Comparison of ENCODE assay signal across 1 cellular context in genomic region chr19:4357921-4358326, GRCh38.
TF ChIP-seq lines count a peak whose summit lies in the region.

No MANE protein-coding gene starts in this region.

TF ChIP-seq in HepG2, 621 proteins besides CTCF, POLR2A, EP300 and RAD21:
- no peak for TF ChIP-seq SMARCE1 (IDR thresholded peaks at IDR 0.05; ENCODE audit: borderline replicate concordance)
- peak; percentile 36; the same call in 1 of the 2 replicates for TF ChIP-seq RBFOX2 (IDR thresholded peaks at IDR 0.05; ENCODE audit: low read depth, low read length)
- TF ChIP-seq ZNF280D (CRISPR knock-in tag; IDR thresholded peaks at IDR 0.05): no peak
- TF ChIP-seq RBM22 (optimal IDR thresholded peaks at IDR 0.05; ENCODE audit: low read length): peak; percentile 89
- peak; percentile 14 for TF ChIP-seq AGO1 (IDR thresholded peaks at IDR 0.05; ENCODE audit: low read depth, low read length, poor library complexity, severe bottlenecking)
- peak; percentile 46 for TF ChIP-seq AGO2 (optimal IDR thresholded peaks at IDR 0.05; ENCODE audit: low read depth, low read length)
- no peak for TF ChIP-seq DR1 (CRISPR knock-in tag; IDR thresholded peaks at IDR 0.05)
